Comparison of ENCODE assay signal across 9 cellular contexts in genomic region chr2:168894101-168894500, GRCh38. TPM values are rescaled to one million over a fixed set of nuclear protein-coding genes. Genes with fewer than 3 reads are reported as not detected.
"Had no signal": no experiment of that assay in that cellular context is flagged by ENCODE, and none has a peak within 500 bp of the region (broad histone marks: within the 10 kb centered on the region; RNA-seq: fewer than 3 reads in every experiment).

No MANE protein-coding gene starts in this region.

- H3K4me3 ChIP-seq: GM12878 had no signal

- FAIRE-seq: G401.6, GM12878, GM12891, GM12892, GM18507, GM19239 had no signal

- DNase-seq: GDM1, GF-D8 had no signal

- ATAC-seq: GM12878 had no signal

RNA-seq across cellular contexts. Expression of gene G6PC2, which starts 7.0 kb away (rescaled TPM):
- total RNA-seq: G401, GM12878 had no signal
- polyA plus RNA-seq: GM12878 had no signal
